10 cellular contexts compared by ENCODE assay signal in genomic region chr16:29904947-29905346, GRCh38. TPM values are rescaled to one million over a fixed set of nuclear protein-coding genes. Genes with fewer than 3 reads are reported as not detected.
"Had no signal": no experiment of that assay in that cellular context is flagged by ENCODE, and none has a peak within 500 bp of the region (broad histone marks: within the 10 kb centered on the region; RNA-seq: fewer than 3 reads in every experiment).

No MANE protein-coding gene starts in this region.

- H3K4me2 ChIP-seq: GM23338, KMS-11 had no signal

- H3K27ac ChIP-seq: HL-60, KMS-11 had no signal

- H3K9ac ChIP-seq: KMS-11 had no signal

- DNase-seq: KBM-7 had no signal

- H3K9me3 ChIP-seq: HAP-1 had no signal

- H3K36me3 ChIP-seq: HAP-1 had no signal

- H2AFZ ChIP-seq: GM23338 had no signal

- H3K4me3 ChIP-seq: GM23338, HAP-1 had no signal

- ATAC-seq: GM23338, HCT116, HepG2 had no signal

- FAIRE-seq: H1, H54, HepG2 had no signal

- H3K4me1 ChIP-seq: HAP-1 had no signal

RNA-seq across cellular contexts. Expression of gene ASPHD1, which starts 4.7 kb away (rescaled TPM):
- polyA plus RNA-seq: IgD-negative memory B cell had no signal

RNA-seq across cellular contexts. Expression of gene SEZ6L2, which starts 5.6 kb away (rescaled TPM):
- polyA plus RNA-seq: IgD-negative memory B cell had no signal
